Comparison of ENCODE assay signal across 1 cellular context in the genomic region with DNA sequence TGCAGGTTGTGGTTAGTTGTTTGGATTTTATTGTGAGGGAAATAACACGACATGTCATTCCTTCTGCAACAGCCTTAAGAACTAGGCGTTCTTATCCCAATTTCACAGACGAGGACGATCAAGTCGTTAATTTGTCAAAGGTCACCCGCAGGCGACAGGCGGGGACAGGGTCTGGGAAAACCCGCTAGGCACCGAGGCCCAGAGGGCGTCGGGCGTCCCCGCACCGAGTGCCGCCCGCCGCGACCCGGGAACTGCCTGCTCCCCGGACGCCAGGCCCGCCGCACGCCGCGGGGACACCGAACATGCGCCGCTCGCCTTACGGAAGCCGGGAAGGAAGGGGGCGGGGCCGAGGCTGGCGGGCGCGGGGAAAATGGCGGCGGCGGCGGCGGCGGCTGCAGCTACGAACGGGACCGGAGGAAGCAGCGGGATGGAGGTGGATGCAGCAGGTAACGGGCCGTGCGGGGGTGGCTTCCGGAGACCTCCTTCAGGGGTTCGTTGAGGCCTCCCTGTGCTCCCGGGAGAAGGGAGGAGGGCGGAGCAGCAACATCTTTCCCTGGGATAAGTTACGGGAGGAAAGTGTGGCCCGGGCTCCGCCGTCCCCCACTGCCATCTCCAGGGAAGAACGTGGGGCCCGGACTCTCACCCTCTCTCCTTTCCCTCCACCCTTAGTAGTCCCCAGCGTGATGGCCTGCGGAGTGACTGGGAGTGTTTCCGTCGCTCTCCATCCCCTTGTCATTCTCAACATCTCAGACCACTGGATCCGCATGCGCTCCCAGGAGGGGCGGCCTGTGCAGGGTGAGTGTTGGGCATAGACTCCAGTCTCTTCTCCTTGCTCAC.
TF ChIP-seq lines count a peak whose summit lies in the region.

A gene (plus strand): TSS at position 349 of the 837 bp plus-strand sequence. CDS start 22 bp downstream, at position 371.

TF ChIP-seq in HepG2, 621 proteins besides CTCF, POLR2A, EP300 and RAD21 (continued from another document and continues in another):
- TF ChIP-seq ZNF446 (CRISPR knock-in tag; IDR thresholded peaks at IDR 0.05) (no peak; the same call in 1 of the 2 replicates), TBX2 (CRISPR knock-in tag; IDR thresholded peaks at IDR 0.05; ENCODE audit: borderline replicate concordance) (peak; percentile 74; the same call in 1 of the 2 replicates), ZNF780A (CRISPR knock-in tag; IDR thresholded peaks at IDR 0.05) (no peak; the same call in 1 of the 2 replicates), SMAD1 (CRISPR knock-in tag; IDR thresholded peaks at IDR 0.05; ENCODE audit: borderline replicate concordance, low read depth) (no peak; the same call in 1 of the 2 replicates), MED1 (CRISPR knock-in tag; IDR thresholded peaks at IDR 0.05) (peak; percentile 84), SATB2 (CRISPR knock-in tag; IDR thresholded peaks at IDR 0.05) (peak; percentile 91), ZFP1 (CRISPR knock-in tag; IDR thresholded peaks at IDR 0.05) (peak; percentile 56; the same call in 1 of the 2 replicates), RBM22 (optimal IDR thresholded peaks at IDR 0.05; ENCODE audit: low read length) (no peak), MIXL1 (CRISPR knock-in tag; IDR thresholded peaks at IDR 0.05) (peak; percentile 68; the same call in 1 of the 2 replicates), SMC3 (IDR thresholded peaks at IDR 0.05; ENCODE audit: low read length) (no peak), ATM (IDR thresholded peaks at IDR 0.05; ENCODE audit: borderline replicate concordance) (no peak), GABPB1 (CRISPR knock-in tag; IDR thresholded peaks at IDR 0.05) (peak; percentile 90), CBX5 (CRISPR knock-in tag; IDR thresholded peaks at IDR 0.05; ENCODE audit: borderline replicate concordance) (no peak), PAWR (CRISPR knock-in tag; IDR thresholded peaks at IDR 0.05; ENCODE audit: borderline replicate concordance) (no peak), ZNF143 (CRISPR knock-in tag; IDR thresholded peaks at IDR 0.05) (peak; percentile 48; the same call in 1 of the 2 replicates), ZC3H13 (CRISPR knock-in tag; IDR thresholded peaks at IDR 0.05) (peak; percentile 83; the same call in 1 of the 2 replicates), CC2D1A (CRISPR knock-in tag; IDR thresholded peaks at IDR 0.05) (no peak), ISX (CRISPR knock-in tag; conservative IDR thresholded peaks at IDR 0.05) (0 out of 2 replicates have a peak, but pooled peaks have one; percentile 75), XBP1 (CRISPR knock-in tag; IDR thresholded peaks at IDR 0.05) (peak; percentile 38; the same call in 1 of the 2 replicates), TARDBP (CRISPR knock-in tag; IDR thresholded peaks at IDR 0.05) (peak; percentile 66; the same call in 1 of the 2 replicates), ZNF460 (CRISPR knock-in tag; IDR thresholded peaks at IDR 0.05; ENCODE audit: borderline replicate concordance) (no peak), DNMT1 (CRISPR knock-in tag; IDR thresholded peaks at IDR 0.05) (peak; percentile 30; the same call in 1 of the 2 replicates), ZNF747 (CRISPR knock-in tag; IDR thresholded peaks at IDR 0.05; ENCODE audit: borderline replicate concordance) (no peak; the same call in 1 of the 2 replicates), SRY (CRISPR knock-in tag; IDR thresholded peaks at IDR 0.05) (peak; percentile 96; the same call in 1 of the 2 replicates), GFI1 (CRISPR knock-in tag; IDR thresholded peaks at IDR 0.05; ENCODE audit: borderline replicate concordance) (peak; percentile 77; the same call in 1 of the 2 replicates), THAP11 (CRISPR knock-in tag; IDR thresholded peaks at IDR 0.05) (peak; percentile 90)
- TF ChIP-seq, protein P1, sequence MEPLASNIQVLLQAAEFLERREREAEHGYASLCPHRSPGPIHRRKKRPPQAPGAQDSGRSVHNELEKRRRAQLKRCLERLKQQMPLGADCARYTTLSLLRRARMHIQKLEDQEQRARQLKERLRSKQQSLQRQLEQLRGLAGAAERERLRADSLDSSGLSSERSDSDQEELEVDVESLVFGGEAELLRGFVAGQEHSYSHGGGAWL (CRISPR knock-in tag; IDR thresholded peaks at IDR 0.05), result peak; percentile 88; the same call in 1 of the 2 replicates
- TF ChIP-seq, protein P2, sequence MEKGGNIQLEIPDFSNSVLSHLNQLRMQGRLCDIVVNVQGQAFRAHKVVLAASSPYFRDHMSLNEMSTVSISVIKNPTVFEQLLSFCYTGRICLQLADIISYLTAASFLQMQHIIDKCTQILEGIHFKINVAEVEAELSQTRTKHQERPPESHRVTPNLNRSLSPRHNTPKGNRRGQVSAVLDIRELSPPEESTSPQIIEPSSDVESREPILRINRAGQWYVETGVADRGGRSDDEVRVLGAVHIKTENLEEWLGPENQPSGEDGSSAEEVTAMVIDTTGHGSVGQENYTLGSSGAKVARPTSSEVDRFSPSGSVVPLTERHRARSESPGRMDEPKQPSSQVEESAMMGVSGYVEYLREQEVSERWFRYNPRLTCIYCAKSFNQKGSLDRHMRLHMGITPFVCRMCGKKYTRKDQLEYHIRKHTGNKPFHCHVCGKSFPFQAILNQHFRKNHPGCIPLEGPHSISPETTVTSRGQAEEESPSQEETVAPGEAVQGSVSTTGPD (CRISPR knock-in tag; IDR thresholded peaks at IDR 0.05), result no peak
- TF ChIP-seq, protein P3, sequence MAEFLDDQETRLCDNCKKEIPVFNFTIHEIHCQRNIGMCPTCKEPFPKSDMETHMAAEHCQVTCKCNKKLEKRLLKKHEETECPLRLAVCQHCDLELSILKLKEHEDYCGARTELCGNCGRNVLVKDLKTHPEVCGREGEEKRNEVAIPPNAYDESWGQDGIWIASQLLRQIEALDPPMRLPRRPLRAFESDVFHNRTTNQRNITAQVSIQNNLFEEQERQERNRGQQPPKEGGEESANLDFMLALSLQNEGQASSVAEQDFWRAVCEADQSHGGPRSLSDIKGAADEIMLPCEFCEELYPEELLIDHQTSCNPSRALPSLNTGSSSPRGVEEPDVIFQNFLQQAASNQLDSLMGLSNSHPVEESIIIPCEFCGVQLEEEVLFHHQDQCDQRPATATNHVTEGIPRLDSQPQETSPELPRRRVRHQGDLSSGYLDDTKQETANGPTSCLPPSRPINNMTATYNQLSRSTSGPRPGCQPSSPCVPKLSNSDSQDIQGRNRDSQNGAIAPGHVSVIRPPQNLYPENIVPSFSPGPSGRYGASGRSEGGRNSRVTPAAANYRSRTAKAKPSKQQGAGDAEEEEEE (CRISPR knock-in tag; IDR thresholded peaks at IDR 0.05; ENCODE audit: borderline replicate concordance), result no peak; the same call in 1 of the 2 replicates
- TF ChIP-seq, protein P4, sequence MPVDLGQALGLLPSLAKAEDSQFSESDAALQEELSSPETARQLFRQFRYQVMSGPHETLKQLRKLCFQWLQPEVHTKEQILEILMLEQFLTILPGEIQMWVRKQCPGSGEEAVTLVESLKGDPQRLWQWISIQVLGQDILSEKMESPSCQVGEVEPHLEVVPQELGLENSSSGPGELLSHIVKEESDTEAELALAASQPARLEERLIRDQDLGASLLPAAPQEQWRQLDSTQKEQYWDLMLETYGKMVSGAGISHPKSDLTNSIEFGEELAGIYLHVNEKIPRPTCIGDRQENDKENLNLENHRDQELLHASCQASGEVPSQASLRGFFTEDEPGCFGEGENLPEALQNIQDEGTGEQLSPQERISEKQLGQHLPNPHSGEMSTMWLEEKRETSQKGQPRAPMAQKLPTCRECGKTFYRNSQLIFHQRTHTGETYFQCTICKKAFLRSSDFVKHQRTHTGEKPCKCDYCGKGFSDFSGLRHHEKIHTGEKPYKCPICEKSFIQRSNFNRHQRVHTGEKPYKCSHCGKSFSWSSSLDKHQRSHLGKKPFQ (CRISPR knock-in tag; IDR thresholded peaks at IDR 0.05; ENCODE audit: insufficient replicate concordance), result no peak
- TF ChIP-seq, protein P5, sequence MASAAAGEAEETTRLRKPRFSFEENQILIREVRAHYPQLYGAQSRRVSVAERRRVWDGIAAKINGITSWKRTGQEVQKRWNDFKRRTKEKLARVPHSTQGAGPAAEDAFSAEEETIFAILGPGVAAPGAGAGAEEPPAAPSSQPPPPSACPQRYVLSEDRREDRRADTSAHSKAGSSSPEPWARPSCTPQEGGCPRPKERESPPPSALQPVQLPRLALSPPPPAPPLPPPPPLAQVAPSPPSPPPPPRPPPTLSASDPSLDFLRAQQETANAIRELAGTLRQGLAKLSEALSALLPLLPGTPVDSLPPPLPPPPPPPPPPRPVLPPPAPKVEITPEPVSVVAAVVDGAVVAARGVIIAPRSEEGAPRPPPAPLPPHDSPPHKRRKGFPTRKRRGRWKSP (CRISPR knock-in tag; IDR thresholded peaks at IDR 0.05), result peak; percentile 78
- TF ChIP-seq, protein P6, sequence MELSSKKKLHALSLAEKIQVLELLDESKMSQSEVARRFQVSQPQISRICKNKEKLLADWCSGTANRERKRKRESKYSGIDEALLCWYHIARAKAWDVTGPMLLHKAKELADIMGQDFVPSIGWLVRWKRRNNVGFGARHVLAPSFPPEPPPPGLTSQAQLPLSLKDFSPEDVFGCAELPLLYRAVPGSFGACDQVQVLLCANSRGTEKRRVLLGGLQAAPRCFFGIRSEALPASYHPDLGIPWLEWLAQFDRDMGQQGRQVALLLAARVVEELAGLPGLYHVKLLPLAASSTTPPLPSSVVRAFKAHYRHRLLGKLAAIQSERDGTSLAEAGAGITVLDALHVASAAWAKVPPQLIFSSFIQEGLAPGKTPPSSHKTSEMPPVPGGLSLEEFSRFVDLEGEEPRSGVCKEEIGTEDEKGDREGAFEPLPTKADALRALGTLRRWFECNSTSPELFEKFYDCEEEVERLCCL (CRISPR knock-in tag; IDR thresholded peaks at IDR 0.05; ENCODE audit: borderline replicate concordance), result peak; percentile 69; the same call in 1 of the 2 replicates
- TF ChIP-seq, protein P7, sequence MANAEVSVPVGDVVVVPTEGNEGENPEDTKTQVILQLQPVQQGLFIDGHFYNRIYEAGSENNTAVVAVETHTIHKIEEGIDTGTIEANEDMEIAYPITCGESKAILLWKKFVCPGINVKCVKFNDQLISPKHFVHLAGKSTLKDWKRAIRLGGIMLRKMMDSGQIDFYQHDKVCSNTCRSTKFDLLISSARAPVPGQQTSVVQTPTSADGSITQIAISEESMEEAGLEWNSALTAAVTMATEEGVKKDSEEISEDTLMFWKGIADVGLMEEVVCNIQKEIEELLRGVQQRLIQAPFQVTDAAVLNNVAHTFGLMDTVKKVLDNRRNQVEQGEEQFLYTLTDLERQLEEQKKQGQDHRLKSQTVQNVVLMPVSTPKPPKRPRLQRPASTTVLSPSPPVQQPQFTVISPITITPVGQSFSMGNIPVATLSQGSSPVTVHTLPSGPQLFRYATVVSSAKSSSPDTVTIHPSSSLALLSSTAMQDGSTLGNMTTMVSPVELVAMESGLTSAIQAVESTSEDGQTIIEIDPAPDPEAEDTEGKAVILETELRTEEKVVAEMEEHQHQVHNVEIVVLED (CRISPR knock-in tag; IDR thresholded peaks at IDR 0.05; ENCODE audit: borderline replicate concordance), result peak; percentile 87
- TF ChIP-seq, protein P8, sequence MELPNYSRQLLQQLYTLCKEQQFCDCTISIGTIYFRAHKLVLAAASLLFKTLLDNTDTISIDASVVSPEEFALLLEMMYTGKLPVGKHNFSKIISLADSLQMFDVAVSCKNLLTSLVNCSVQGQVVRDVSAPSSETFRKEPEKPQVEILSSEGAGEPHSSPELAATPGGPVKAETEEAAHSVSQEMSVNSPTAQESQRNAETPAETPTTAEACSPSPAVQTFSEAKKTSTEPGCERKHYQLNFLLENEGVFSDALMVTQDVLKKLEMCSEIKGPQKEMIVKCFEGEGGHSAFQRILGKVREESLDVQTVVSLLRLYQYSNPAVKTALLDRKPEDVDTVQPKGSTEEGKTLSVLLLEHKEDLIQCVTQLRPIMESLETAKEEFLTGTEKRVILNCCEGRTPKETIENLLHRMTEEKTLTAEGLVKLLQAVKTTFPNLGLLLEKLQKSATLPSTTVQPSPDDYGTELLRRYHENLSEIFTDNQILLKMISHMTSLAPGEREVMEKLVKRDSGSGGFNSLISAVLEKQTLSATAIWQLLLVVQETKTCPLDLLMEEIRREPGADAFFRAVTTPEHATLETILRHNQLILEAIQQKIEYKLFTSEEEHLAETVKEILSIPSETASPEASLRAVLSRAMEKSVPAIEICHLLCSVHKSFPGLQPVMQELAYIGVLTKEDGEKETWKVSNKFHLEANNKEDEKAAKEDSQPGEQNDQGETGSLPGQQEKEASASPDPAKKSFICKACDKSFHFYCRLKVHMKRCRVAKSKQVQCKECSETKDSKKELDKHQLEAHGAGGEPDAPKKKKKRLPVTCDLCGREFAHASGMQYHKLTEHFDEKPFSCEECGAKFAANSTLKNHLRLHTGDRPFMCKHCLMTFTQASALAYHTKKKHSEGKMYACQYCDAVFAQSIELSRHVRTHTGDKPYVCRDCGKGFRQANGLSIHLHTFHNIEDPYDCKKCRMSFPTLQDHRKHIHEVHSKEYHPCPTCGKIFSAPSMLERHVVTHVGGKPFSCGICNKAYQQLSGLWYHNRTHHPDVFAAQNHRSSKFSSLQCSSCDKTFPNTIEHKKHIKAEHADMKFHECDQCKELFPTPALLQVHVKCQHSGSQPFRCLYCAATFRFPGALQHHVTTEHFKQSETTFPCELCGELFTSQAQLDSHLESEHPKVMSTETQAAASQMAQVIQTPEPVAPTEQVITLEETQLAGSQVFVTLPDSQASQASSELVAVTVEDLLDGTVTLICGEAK (IDR thresholded peaks at IDR 0.05), result no peak
- TF ChIP-seq, protein P8 (CRISPR knock-in tag; IDR thresholded peaks at IDR 0.05), result peak; percentile 77; the same call in 1 of the 2 replicates
